Comparison of ENCODE assay signal across 8 cellular contexts in genomic region chr6:26569433-26569764, GRCh38. TPM values are rescaled to one million over a fixed set of nuclear protein-coding genes. Genes with fewer than 3 reads are reported as not detected.
DNase-seq lines count a peak whose midpoint lies in the region; ATAC-seq and TF ChIP-seq lines count a peak whose summit lies in the region.

No MANE protein-coding gene starts in this region.

- H3K4me1 ChIP-seq in Karpas-422 (ENCODE audit: low read length) (peaks cover 24% of the 10 kb centered on the region), parathyroid adenoma (no peaks in the 10 kb centered on the region)

- H3K27me3 Mint-ChIP-seq in dendritic cell treated with granulocyte-macrophage colony-stimulating factor and Interleukin-4, amounts not matched to agents 40 ng/mL and 50 ng/mL, for 4 days = no peaks in the 10 kb centered on the region

- H3K9me3 ChIP-seq in Karpas-422 (ENCODE audit: low read length) = no peaks in the 10 kb centered on the region
- H3K9me3 ChIP-seq in parathyroid adenoma (ENCODE audit: control insufficient read depth, low read length) = no peaks in the 10 kb centered on the region

- H3K27ac Mint-ChIP-seq in dendritic cell treated with granulocyte-macrophage colony-stimulating factor and Interleukin-4, amounts not matched to agents 40 ng/mL and 50 ng/mL, for 4 days = peak overlapping the region; percentile 76

- no peaks in the 10 kb centered on the region for H3K79me2 ChIP-seq in Karpas-422 (ENCODE audit: low read length)
- H3K79me2 ChIP-seq in parathyroid adenoma = no peaks in the 10 kb centered on the region

- no peak for DNase-seq in GM12865 (ENCODE audit: low read depth)
- no peak for DNase-seq in Karpas-422
- DNase-seq in NCI-H1436 treated with DMSO at 0.1 percent for 48 hours (lab: John Stamatoyannopoulos, UW) = no peak
- DNase-seq in left lobe of liver (ENCODE audit: low spot score) = no peak
- no peak for DNase-seq in T1000 (lab: John Stamatoyannopoulos, UW)

- no peaks in the 10 kb centered on the region for H3K27me3 ChIP-seq in Karpas-422 (ENCODE audit: low read length)
- no peaks in the 10 kb centered on the region for H3K27me3 ChIP-seq in parathyroid adenoma (ENCODE audit: control insufficient read depth, insufficient read depth, low read length)

- H3K4me1 Mint-ChIP-seq in dendritic cell treated with granulocyte-macrophage colony-stimulating factor and Interleukin-4, amounts not matched to agents 40 ng/mL and 50 ng/mL, for 4 days (ENCODE audit: low read depth) = peaks cover 24% of the 10 kb centered on the region

- peak overlapping the region; percentile 80 for H3K4me3 Mint-ChIP-seq in dendritic cell treated with granulocyte-macrophage colony-stimulating factor and Interleukin-4, amounts not matched to agents 40 ng/mL and 50 ng/mL, for 4 days

- no peaks in the 10 kb centered on the region for H4K20me1 ChIP-seq in Karpas-422 (ENCODE audit: insufficient read depth, low read depth, low read length)

- no peak for TF ChIP-seq CTCF in GM12865 (IDR thresholded peaks at IDR 0.05; ENCODE audit: insufficient read depth, low read depth, low read length, missing control alignments)
- TF ChIP-seq CTCF in parathyroid adenoma (IDR thresholded peaks at IDR 0.05) = no peak

- no peaks in the 10 kb centered on the region for H3K9me3 Mint-ChIP-seq in dendritic cell treated with granulocyte-macrophage colony-stimulating factor and Interleukin-4, amounts not matched to agents 40 ng/mL and 50 ng/mL, for 4 days

- H3K9me2 ChIP-seq in Karpas-422 (replicated peaks; ENCODE audit: insufficient read depth, low read length) = no peaks in the 10 kb centered on the region

- H3K27ac ChIP-seq in Karpas-422 (ENCODE audit: low read length) (no peak overlapping the region), parathyroid adenoma (no peak overlapping the region)

- H3K36me3 ChIP-seq in Karpas-422 (ENCODE audit: insufficient read depth, low read length) = no peaks in the 10 kb centered on the region
- no peaks in the 10 kb centered on the region for H3K36me3 ChIP-seq in parathyroid adenoma (ENCODE audit: control insufficient read depth, insufficient read depth, low read length)

- H3K4me3 ChIP-seq in GM12865 (ENCODE audit: low read depth, low read length) (peak overlapping the region; percentile 79), Karpas-422 (ENCODE audit: low read length) (peak overlapping the region; percentile 33), parathyroid adenoma (ENCODE audit: low read depth, low read length) (peak overlapping the region; percentile 59)

- H2AFZ ChIP-seq in Karpas-422 (ENCODE audit: low read length) = no peak overlapping the region
- H2AFZ ChIP-seq in parathyroid adenoma = peak overlapping the region; percentile 16

- intact Hi-C loops in dendritic cell treated with granulocyte-macrophage colony-stimulating factor and Interleukin-4, amounts not matched to agents 40 ng/mL and 50 ng/mL, for 4 days (cut with micrococcal nuclease) = loop anchor here (2.0 kb wide), 1 partner anchor 15 kb away; no protein-coding TSS in a partner anchor

- H3K9ac ChIP-seq in Karpas-422 (ENCODE audit: low read length) (no peak overlapping the region), parathyroid adenoma (no peak overlapping the region)

- H3K36me3 Mint-ChIP-seq in dendritic cell treated with granulocyte-macrophage colony-stimulating factor and Interleukin-4, amounts not matched to agents 40 ng/mL and 50 ng/mL, for 4 days (ENCODE audit: low read depth) = peaks cover 5% of the 10 kb centered on the region

- H3K4me2 ChIP-seq in Karpas-422 (ENCODE audit: low read depth, low read length, poor library complexity, severe bottlenecking) = peak overlapping the region; percentile 76
- no peak overlapping the region for H3K4me2 ChIP-seq in parathyroid adenoma (ENCODE audit: low read length)

- ATAC-seq in HG02970 (IDR thresholded peaks at IDR 0.05; ENCODE audit: low FRiP score, unreplicated experiment) (no peak), left lobe of liver (no peak)

RNA-seq across cellular contexts. Expression of gene ABT1, which starts 27.4 kb away (rescaled TPM):
- total RNA-seq in Karpas-422 (2014; rRNA removed; shearing (Covaris generic); ENCODE audit: low replicate concordance) = 22.7 and 23.7 TPM in 2 replicates
- total RNA-seq in left lobe of liver = 7.3 TPM

RNA-seq across cellular contexts. Expression of gene HMGN4, which starts 31.2 kb away (rescaled TPM):
- total RNA-seq in Karpas-422 (2014; rRNA removed; shearing (Covaris generic); ENCODE audit: low replicate concordance) = 57.3 and 103 TPM in 2 replicates
- total RNA-seq in left lobe of liver = 4.7 TPM

Comparison
In these comparisons a context has a peak if more than half of its experiments do, and no peak if none do; other contexts are left out.
1. RNA of gene HMGN4, which starts 31.2 kb away (total RNA-seq): 57.3 to 103 TPM in Karpas-422; 4.7 TPM in left lobe of liver (single experiment); every median in the first group is over 10 times any median in the second.
2. Peak in every context shown above with its lines, with median percentiles within 50 percentile points of each other: H3K4me3 ChIP-seq.